ENCODE assay signal across 29 cellular contexts in genomic region chr1:236165238-236165981, GRCh38. TPM values are rescaled to one million over a fixed set of nuclear protein-coding genes. Genes with fewer than 3 reads are reported as not detected.
DNase-seq lines count a peak whose midpoint lies in the region; ATAC-seq, FAIRE-seq and TF ChIP-seq lines count a peak whose summit lies in the region.
"Had no signal": no experiment of that assay in that cellular context is flagged by ENCODE, and none has a peak within 500 bp of the region (broad histone marks: within the 10 kb centered on the region; RNA-seq: fewer than 3 reads in every experiment).

No MANE protein-coding gene starts in this region.

- H3K27ac ChIP-seq in K562 (ENCODE audit: extremely low read depth, low read depth, low read length) = no peak overlapping the region
- H3K27ac ChIP-seq: A549, KMS-11, PC-9, SJCRH30 had no signal

- intact Hi-C loops in K562 (cut with micrococcal nuclease) (no loop called here), sciatic nerve (cut with DNase I) (no loop called here)

- no peak overlapping the region for H3K27ac Mint-ChIP-seq in activated CD8-positive, alpha-beta memory T cell treated with anti-CD3 and anti-CD28 coated beads, Interleukin-2, amount 10 ng/mL, durations not matched to agents 7 days and 5 days
- H3K27ac Mint-ChIP-seq: CD4-positive, alpha-beta memory T cell had no signal

- H3K36me3 ChIP-seq in K562 (ENCODE audit: control insufficient read depth, insufficient read depth, low read length) = no peaks in the 10 kb centered on the region
- H3K36me3 ChIP-seq: HAP-1, SJCRH30 had no signal

- peaks cover 18% of the 10 kb centered on the region for H3K4me1 Mint-ChIP-seq in activated CD8-positive, alpha-beta memory T cell treated with anti-CD3 and anti-CD28 coated beads, Interleukin-2, amount 10 ng/mL, durations not matched to agents 7 days and 5 days

- no peak overlapping the region for H3K4me2 ChIP-seq in K562 (ENCODE audit: insufficient read depth, low read length)
- H3K4me2 ChIP-seq: A549, KMS-11, PC-9 had no signal

- no peak overlapping the region for H2AFZ ChIP-seq in K562 (ENCODE audit: low read depth, low read length)
- H2AFZ ChIP-seq: PC-9 had no signal

- no peaks in the 10 kb centered on the region for H3K79me2 ChIP-seq in K562 (ENCODE audit: control insufficient read depth, insufficient read depth, low read length)

- H3K9me3 Mint-ChIP-seq in activated CD8-positive, alpha-beta memory T cell treated with anti-CD3 and anti-CD28 coated beads, Interleukin-2, amount 10 ng/mL, durations not matched to agents 7 days and 5 days (ENCODE audit: low read depth) = peaks cover 11% of the 10 kb centered on the region

- H3K9me1 ChIP-seq in K562 (ENCODE audit: control insufficient read depth, insufficient read depth, low read length) = no peaks in the 10 kb centered on the region

- in situ Hi-C loops in K562 (cut with MboI) = no loop called here

- 12% methylated on average over 10 of the region's 10 CpGs for WGBS in K562 (ENCODE audit: insufficient coverage, low coverage, missing lambda C conversion rate)

- H3K36me3 Mint-ChIP-seq in activated CD8-positive, alpha-beta memory T cell treated with anti-CD3 and anti-CD28 coated beads, Interleukin-2, amount 10 ng/mL, durations not matched to agents 7 days and 5 days = peaks cover 27% of the 10 kb centered on the region

- peak; percentile 35 for DNase-seq in activated CD8-positive, alpha-beta memory T cell treated with anti-CD3 and anti-CD28 coated beads, Interleukin-2, amount 50 U/mL, for 48 hours
- DNase-seq in activated CD8-positive, alpha-beta memory T cell treated with anti-CD3 and anti-CD28 coated beads, Interleukin-2, amount 10 ng/mL, durations not matched to agents 7 days and 5 days = no peak
- DNase-seq in ELR (ENCODE audit: low read depth) (peak; percentile 20), K562 (ENCODE audit: extremely low read depth in 1 of 4, low spot score in 3 of 4) (no peak), sciatic nerve (ENCODE audit: low spot score) (peak; percentile 2), DMS 273 (lab: John Stamatoyannopoulos, UW; ENCODE audit: unreplicated experiment) (no peak)
- DNase-seq: AML-193; C1 segment of cervical spinal cord; CD4-positive, alpha-beta memory T cell; COR-L47; EL; GF-D8; GOT3; IMR-90; MM.1S; NCI-H1048; NCI-H1417; NCI-H1694; NCI-H2029 treated with DMSO at 0.1 percent for 48 hours; NCI-H446 treated with DMSO at 0.1 percent for 48 hours; NCI-H526 treated with DMSO at 0.1 percent for 48 hours; PC-9; SJCRH30 had no signal

- H3K4me3 ChIP-seq in K562 = no peak overlapping the region
- H3K4me3 ChIP-seq: A549, HAP-1, PC-9, SJCRH30 had no signal

- H3K9me3 ChIP-seq in K562 (replicated peaks; ENCODE audit: control insufficient read depth, insufficient read depth, low read depth, low read length) = peaks cover 6% of the 10 kb centered on the region; the same call in 1 of the 2 replicates
- H3K9me3 ChIP-seq: SJCRH30 had no signal

- POLR2A ChIA-PET in K562 (lab: Yijun Ruan, JAX) = no interaction called here

- H3K4me3 Mint-ChIP-seq in activated CD8-positive, alpha-beta memory T cell treated with anti-CD3 and anti-CD28 coated beads, Interleukin-2, amount 10 ng/mL, durations not matched to agents 7 days and 5 days = no peak overlapping the region
- H3K4me3 Mint-ChIP-seq: CD4-positive, alpha-beta memory T cell had no signal

- H3K9ac ChIP-seq in K562 (ENCODE audit: insufficient read depth in 1 of 2, low read depth in 2 of 2, low read length in 2 of 2) = no peak overlapping the region
- H3K9ac ChIP-seq: KMS-11 had no signal

- TF ChIP-seq CTCF in K562 (IDR thresholded peaks at IDR 0.05 in 2 of 3, conservative IDR thresholded peaks at IDR 0.05 in 1 of 3; ENCODE audit: insufficient read depth in 2 of 3, low read depth in 1 of 3, low read length in 3 of 3) = no peak

- no peak for TF ChIP-seq POLR2A in K562 (conservative IDR thresholded peaks at IDR 0.05)

- H3K27me3 Mint-ChIP-seq in activated CD8-positive, alpha-beta memory T cell treated with anti-CD3 and anti-CD28 coated beads, Interleukin-2, amount 10 ng/mL, durations not matched to agents 7 days and 5 days = no peaks in the 10 kb centered on the region
- H3K27me3 Mint-ChIP-seq: CD4-positive, alpha-beta memory T cell had no signal

- TF ChIP-seq RAD21 in K562 (CRISPR knock-in tag; conservative IDR thresholded peaks at IDR 0.05 in 1 of 2, IDR thresholded peaks at IDR 0.05 in 1 of 2) = no peak

- no peak for FAIRE-seq in K562 (lab: Jason Lieb, UNC)
- FAIRE-seq: A549, GM12891 had no signal

- no peaks in the 10 kb centered on the region for H3K4me1 ChIP-seq in K562 (replicated peaks in 1 of 2; ENCODE audit: control insufficient read depth in 2 of 2, insufficient read depth in 2 of 2, low read length in 2 of 2)
- H3K4me1 ChIP-seq: HAP-1, SJCRH30 had no signal

- H4K20me1 ChIP-seq in K562 (replicated peaks; ENCODE audit: control insufficient read depth, insufficient read depth, low read length) = no peaks in the 10 kb centered on the region

- peaks cover 8 to 31% of the 10 kb centered on the region in 2 experiments; a peak in 4 of 5 replicates for H3K27me3 ChIP-seq in K562 (ENCODE audit: control insufficient read depth in 2 of 2, insufficient read depth in 2 of 2, low read length in 2 of 2)
- H3K27me3 ChIP-seq: SJCRH30 had no signal

- BruUV-seq in K562 (replicated peaks; lab: Mats Ljungman, UMichigan) = no TSS peak

- ATAC-seq in activated CD8-positive, alpha-beta memory T cell treated with anti-CD3 and anti-CD28 coated beads, Interleukin-2, amount 10 ng/mL, durations not matched to agents 7 days and 5 days = no peak
- no peak for ATAC-seq in K562
- no peak for ATAC-seq in sciatic nerve
- no peak for ATAC-seq in GM21390 (IDR thresholded peaks at IDR 0.05; ENCODE audit: unreplicated experiment)
- ATAC-seq: A549, Right ventricle myocardium inferior had no signal

- no peak for TF ChIP-seq EP300 in K562 (IDR thresholded peaks at IDR 0.05; ENCODE audit: low read length)

- CTCF ChIA-PET in activated CD8-positive, alpha-beta memory T cell treated with anti-CD3 and anti-CD28 coated beads, Interleukin-2, amount 10 ng/mL, durations not matched to agents 7 days and 5 days (lab: Charles Lee) = no interaction called here
- CTCF ChIA-PET in K562 (lab: Yijun Ruan, JAX; ENCODE audit: low intra/inter-chr PET ratio) = no interaction called here

TF ChIP-seq in K562, 482 proteins besides CTCF, POLR2A, EP300 and RAD21:
- TF ChIP-seq BRCA1 (IDR thresholded peaks at IDR 0.05) (no peak), BRCA1 (CRISPR knock-in tag; IDR thresholded peaks at IDR 0.05) (no peak), ZNF239 (CRISPR knock-in tag; IDR thresholded peaks at IDR 0.05) (peak; percentile 92), TFE3 (CRISPR knock-in tag; IDR thresholded peaks at IDR 0.05) (peak; percentile 90), TEAD1 (CRISPR knock-in tag; IDR thresholded peaks at IDR 0.05) (no peak), DDX20 (tag; IDR thresholded peaks at IDR 0.05; ENCODE audit: low read depth) (no peak), RAD51 (IDR thresholded peaks at IDR 0.05; ENCODE audit: borderline replicate concordance, low read depth) (peak; percentile 86), TOE1 (IDR thresholded peaks at IDR 0.05; ENCODE audit: borderline replicate concordance) (peak; percentile 79), TOE1 (CRISPR knock-in tag; IDR thresholded peaks at IDR 0.05; ENCODE audit: borderline replicate concordance, low read depth) (no peak), CBFA2T2 (conservative IDR thresholded peaks at IDR 0.05) (peak; percentile 60), ZFP30 (CRISPR knock-in tag; IDR thresholded peaks at IDR 0.05; ENCODE audit: borderline replicate concordance) (no peak)

RNA-seq across cellular contexts. Expression of gene GPR137B, which starts 23.1 kb away (rescaled TPM):
- total RNA-seq in activated CD8-positive, alpha-beta memory T cell treated with anti-CD3 and anti-CD28 coated beads, Interleukin-2, amount 10 ng/mL, durations not matched to agents 7 days and 5 days = 1 to 10 TPM; 6.3 to 9.7 TPM
- total RNA-seq in K562 (2011; cell fraction: chromatin; rRNA removed; ENCODE audit: low replicate concordance) = 0.28 and 0.65 TPM in 2 replicates
- total RNA-seq in K562 (2011; cell fraction: nucleolus; rRNA removed) = 0.17 and 0.79 TPM in 2 replicates
- 0.22 and 2.1 TPM in 2 replicates for total RNA-seq in K562 (2011; cell fraction: nucleoplasm; rRNA removed)
- total RNA-seq in K562 (2014; rRNA removed) (0.36 and 0.94 TPM in 2 replicates), K562 (2014; rRNA removed; fragmentation: Illumina TruSeq; extraction: Trizol) (0.70 and 0.76 TPM in 2 replicates), K562 (2015; rRNA removed; fragmentation: Illumina TruSeq; extraction: Trizol) (0.75 and 0.87 TPM in 2 replicates), K562 (2021) (0.49 and 0.62 TPM in 2 replicates), sciatic nerve (91.6 TPM)
- polyA plus RNA-seq in K562 (2011; rRNA removed) (0.04 and 0.28 TPM in 2 replicates), K562 (2014; fragmentation: Illumina TruSeq; extraction: Trizol) (1.0 and 1.1 TPM in 2 replicates), K562 (2014; fragmentation: Nextera tagmentation; extraction: Ambion mirVana) (under 1 TPM; 0.14 to 0.35 TPM), K562 (2014; rRNA removed) (0.49 and 0.62 TPM in 2 replicates)
- polyA plus RNA-seq in K562 (2011; cell fraction: cytosol; rRNA removed) = 0.07 and 0.19 TPM in 2 replicates
- polyA plus RNA-seq in K562 (2011; cell fraction: nucleus; rRNA removed) = 0.30 and 0.60 TPM in 2 replicates
- polyA plus RNA-seq in K562 (2012) = 0.78 and 1.8 TPM in 2 replicates
- polyA minus RNA-seq in K562 (2011; rRNA and poly(A)+ RNA removed) = 0.27 TPM in 1 of 2 replicates, not detected in the other
- polyA minus RNA-seq in K562 (2011; cell fraction: cytosol; rRNA and poly(A)+ RNA removed) = not detected in 2 replicates
- 0.13 TPM in 1 of 2 replicates, not detected in the other for polyA minus RNA-seq in K562 (2011; cell fraction: nucleus; rRNA and poly(A)+ RNA removed)
- total RNA-seq: PC-9 had no signal

Comparison
In these comparisons a context has a peak if more than half of its experiments do, and no peak if none do; other contexts are left out.
1. DNase-seq: peak in activated CD8-positive, alpha-beta memory T cell treated with anti-CD3 and anti-CD28 coated beads, Interleukin-2, amount 50 U/mL, for 48 hours (single experiment), ELR (single experiment) and sciatic nerve (single experiment); none in activated CD8-positive, alpha-beta memory T cell treated with anti-CD3 and anti-CD28 coated beads, Interleukin-2, amount 10 ng/mL, durations not matched to agents 7 days and 5 days (single experiment), K562 (0 of 4) and DMS 273 (single experiment).